8 cellular contexts compared by ENCODE assay signal in the genomic region with DNA sequence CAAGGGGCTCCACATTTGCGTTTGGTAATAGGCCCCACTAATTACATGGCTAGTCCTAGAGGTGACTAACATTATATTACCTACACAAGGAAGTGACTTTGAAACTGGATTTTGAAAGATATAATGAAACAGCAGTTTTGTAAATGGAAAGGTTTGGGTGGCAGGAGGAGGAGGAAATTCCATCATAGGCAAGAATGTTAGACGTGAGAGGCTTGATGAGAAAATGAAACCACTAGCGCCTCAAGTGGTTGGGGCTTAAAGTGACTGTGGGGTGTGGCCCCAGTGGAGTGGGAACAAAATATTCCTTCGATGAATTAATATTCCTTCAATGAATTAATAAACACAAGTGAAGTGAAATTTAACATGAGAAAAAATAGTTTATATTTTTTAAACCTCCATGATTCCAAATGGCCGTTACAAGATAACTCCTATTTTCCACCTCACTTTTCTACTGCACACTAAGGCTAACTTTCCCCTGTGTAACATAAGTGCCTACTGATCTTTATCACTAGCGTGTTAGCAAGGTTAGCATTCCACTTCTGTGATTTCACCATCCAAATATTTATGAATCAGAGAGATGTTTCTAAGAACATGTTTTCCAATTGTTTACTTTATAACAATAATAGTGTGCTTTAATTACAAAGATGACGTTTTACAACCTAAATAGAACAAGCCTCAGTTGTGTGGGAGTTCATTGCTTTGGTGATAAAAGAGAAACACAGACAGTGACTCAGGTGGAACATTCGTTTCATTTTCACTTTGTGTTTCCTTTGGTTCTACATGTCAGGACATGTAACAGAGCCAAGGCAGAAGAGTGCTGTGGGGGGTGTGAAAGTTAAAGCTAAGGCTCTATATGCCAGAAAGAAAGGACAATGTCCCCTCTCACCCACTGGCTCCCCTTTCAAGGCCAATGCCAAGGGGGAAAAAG. TPM values are rescaled to one million over a fixed set of nuclear protein-coding genes. Genes with fewer than 3 reads are reported as not detected.
DNase-seq lines count a peak whose midpoint lies in the region; ATAC-seq and TF ChIP-seq lines count a peak whose summit lies in the region.

No MANE protein-coding gene starts in this region.

- TF ChIP-seq CTCF in HFF-Myc (IDR thresholded peaks at IDR 0.05; ENCODE audit: low read depth, low read length, missing control alignments), result peak; percentile 69
- peak; percentile 72 for TF ChIP-seq CTCF in MM.1S (IDR thresholded peaks at IDR 0.05; ENCODE audit: low read length)
- TF ChIP-seq CTCF in fibroblast of villous mesenchyme (IDR thresholded peaks at IDR 0.05; ENCODE audit: insufficient read depth, low read depth, low read length), result peak; percentile 60
- peak in 1 of 5 experiments; percentile 31 for TF ChIP-seq CTCF in gastrocnemius medialis (IDR thresholded peaks at IDR 0.05 in 4 of 5, conservative IDR thresholded peaks at IDR 0.05 in 1 of 5)

- CTCF ChIA-PET in activated CD8-positive, alpha-beta T cell treated with anti-CD3 and anti-CD28 coated beads, Interleukin-2, amount 10 ng/mL, durations not matched to agents 7 days and 5 days (lab: Charles Lee), result interaction anchor here (0.9 to 2.2 kb wide), 11 partner anchors 9 to 140 kb away, joined by 3 to 18 read pairs (median 5); partner anchors contain the start of gene ATF3

- H3K36me3 Mint-ChIP-seq in activated CD8-positive, alpha-beta T cell treated with anti-CD3 and anti-CD28 coated beads, Interleukin-2, amount 10 ng/mL, durations not matched to agents 7 days and 5 days (ENCODE audit: low read depth), result peaks cover 5% of the 10 kb centered on the region

- H3K9ac ChIP-seq in MM.1S (ENCODE audit: low read length), result peak overlapping the region; percentile 51

- H3K4me1 ChIP-seq in MM.1S (ENCODE audit: low read length), result peaks cover 16% of the 10 kb centered on the region
- no peaks in the 10 kb centered on the region for H3K4me1 ChIP-seq in gastrocnemius medialis

- H4K20me1 ChIP-seq in MM.1S (ENCODE audit: insufficient read depth, low read length), result no peaks in the 10 kb centered on the region

- peak overlapping the region; percentile 55 for H2AFZ ChIP-seq in MM.1S (ENCODE audit: low read length)

- peak overlapping the region; percentile 78 for H3K4me3 Mint-ChIP-seq in activated CD8-positive, alpha-beta T cell treated with anti-CD3 and anti-CD28 coated beads, Interleukin-2, amount 10 ng/mL, durations not matched to agents 7 days and 5 days

- POLR2A ChIA-PET in activated CD8-positive, alpha-beta T cell treated with anti-CD3 and anti-CD28 coated beads, Interleukin-2, amount 10 ng/mL, durations not matched to agents 7 days and 5 days (lab: Charles Lee), result interaction anchor here (0.7 to 5.0 kb wide), 3 partner anchors 12 to 118 kb away, joined by 3 to 67 read pairs (median 5); partner anchors contain the start of gene ATF3

- TF ChIP-seq POLR2A in gastrocnemius medialis (IDR thresholded peaks at IDR 0.05), result no peak

- in situ Hi-C loops in gastrocnemius medialis (cut with MboI; ENCODE audit: low sequenced_read_pairs in 4 of 4), result no loop called here

- H3K36me3 ChIP-seq in MM.1S (replicated peaks; ENCODE audit: insufficient read depth, low read length) (no peaks in the 10 kb centered on the region), gastrocnemius medialis (no peaks in the 10 kb centered on the region)

- H3K9me3 ChIP-seq in MM.1S (replicated peaks; ENCODE audit: insufficient read depth, low read length) (no peaks in the 10 kb centered on the region), gastrocnemius medialis (no peaks in the 10 kb centered on the region)

- intact Hi-C loops in gastrocnemius medialis (cut with DNase I; ENCODE audit: low total_unique reads), result no loop called here

- H3K27ac ChIP-seq in MM.1S (ENCODE audit: low read length) (peak overlapping the region; percentile 77), gastrocnemius medialis (peak overlapping the region in 3 of 4 donors; percentile 20 to 43 (median 31))

- H3K27me3 ChIP-seq in MM.1S (replicated peaks; ENCODE audit: insufficient read depth, low read length) (no peaks in the 10 kb centered on the region), gastrocnemius medialis (no peaks in the 10 kb centered on the region)

- H3K27ac Mint-ChIP-seq in activated CD8-positive, alpha-beta T cell treated with anti-CD3 and anti-CD28 coated beads, Interleukin-2, amount 10 ng/mL, durations not matched to agents 7 days and 5 days, result peak overlapping the region; percentile 96

- peaks cover 22% of the 10 kb centered on the region for H3K27me3 Mint-ChIP-seq in activated CD8-positive, alpha-beta T cell treated with anti-CD3 and anti-CD28 coated beads, Interleukin-2, amount 10 ng/mL, durations not matched to agents 7 days and 5 days (ENCODE audit: low read depth)

- H3K4me1 Mint-ChIP-seq in activated CD8-positive, alpha-beta T cell treated with anti-CD3 and anti-CD28 coated beads, Interleukin-2, amount 10 ng/mL, durations not matched to agents 7 days and 5 days (ENCODE audit: low read depth), result peaks cover 26% of the 10 kb centered on the region

- no peaks in the 10 kb centered on the region for H3K9me2 ChIP-seq in MM.1S (replicated peaks; ENCODE audit: insufficient read depth, low read length)

- no peaks in the 10 kb centered on the region for H3K9me3 Mint-ChIP-seq in activated CD8-positive, alpha-beta T cell treated with anti-CD3 and anti-CD28 coated beads, Interleukin-2, amount 10 ng/mL, durations not matched to agents 7 days and 5 days (ENCODE audit: insufficient read depth)

- ATAC-seq in activated CD8-positive, alpha-beta T cell treated with anti-CD3 and anti-CD28 coated beads, Interleukin-2, amount 10 ng/mL, durations not matched to agents 7 days and 5 days, result peak; percentile 96
- ATAC-seq in gastrocnemius medialis, result peak; percentile 42 to 71

- peak overlapping the region; percentile 73 for H3K4me2 ChIP-seq in MM.1S (ENCODE audit: low read depth, low read length)

- H3K4me3 ChIP-seq in HFF-Myc (replicated peaks; ENCODE audit: low read depth, low read length) (no peak overlapping the region), MM.1S (ENCODE audit: low read length) (peak overlapping the region; percentile 49), fibroblast of villous mesenchyme (ENCODE audit: low read depth, low read length) (peak overlapping the region; percentile 19), gastrocnemius medialis (no peak overlapping the region)

- H3F3A ChIP-seq in MM.1S (ENCODE audit: insufficient read depth, low read length), result peaks cover 10% of the 10 kb centered on the region

- DNase-seq in activated gamma-delta T cell treated with anti-CD3 and anti-CD28 coated beads, Interleukin-2, amount 50 U/mL, for 16 hours (ENCODE audit: low read depth), result peak; percentile 23
- no peak for DNase-seq in activated gamma-delta T cell (lab: John Stamatoyannopoulos, UW)
- peak; percentile 93 for DNase-seq in HFF-Myc (ENCODE audit: extremely low read depth, low read depth)
- peak; percentile 96 for DNase-seq in MM.1S
- peak; percentile 72 for DNase-seq in activated CD8-positive, alpha-beta T cell treated with anti-CD3 and anti-CD28 coated beads, Interleukin-2, amount 10 ng/mL, durations not matched to agents 7 days and 5 days
- peak; percentile 95 for DNase-seq in fibroblast of villous mesenchyme (ENCODE audit: low read depth)
- no peak for DNase-seq in gastrocnemius medialis
- no peak for DNase-seq in effector CD8-positive, alpha-beta T cell (lab: John Stamatoyannopoulos, UW)

- H3K79me2 ChIP-seq in MM.1S (ENCODE audit: low read length), result no peaks in the 10 kb centered on the region

RNA-seq across cellular contexts. Expression of gene ATF3, which starts 12.5 kb away (rescaled TPM):
- total RNA-seq in activated CD8-positive, alpha-beta T cell treated with anti-CD3 and anti-CD28 coated beads, Interleukin-2, amount 10 ng/mL, durations not matched to agents 7 days and 5 days, result 10 to 100 TPM; 12.1 to 12.5 TPM
- 12.9 and 20.3 TPM in 2 replicates for total RNA-seq in fibroblast of villous mesenchyme
- 1 to 10 TPM; 1.9 to 7.4 (median 7.2) TPM for total RNA-seq in gastrocnemius medialis

Comparison
In these comparisons a context has a peak if more than half of its experiments do, and no peak if none do; other contexts are left out.
1. DNase-seq: peak in activated gamma-delta T cell treated with anti-CD3 and anti-CD28 coated beads, Interleukin-2, amount 50 U/mL, for 16 hours (single experiment), HFF-Myc (single experiment), MM.1S (single experiment), activated CD8-positive, alpha-beta T cell treated with anti-CD3 and anti-CD28 coated beads, Interleukin-2, amount 10 ng/mL, durations not matched to agents 7 days and 5 days (single experiment) and fibroblast of villous mesenchyme (single experiment); none in activated gamma-delta T cell (single experiment), gastrocnemius medialis (0 of 2) and effector CD8-positive, alpha-beta T cell (single experiment).
2. H3K4me3 ChIP-seq: peak in MM.1S (single experiment) and fibroblast of villous mesenchyme (single experiment); none in HFF-Myc (single experiment) and gastrocnemius medialis (0 of 4).